21 cellular contexts compared by ENCODE assay signal in genomic region chr12:131735153-131735456, GRCh38.
"Had no signal": no experiment of that assay in that cellular context is flagged by ENCODE, and none has a peak within 500 bp of the region (broad histone marks: within the 10 kb centered on the region; RNA-seq: fewer than 3 reads in every experiment).

No MANE protein-coding gene starts in this region.

- H3K4me3 ChIP-seq: esophagus squamous epithelium, gastroesophageal sphincter, left ventricle myocardium inferior, lung, neural progenitor cell, ovary, tibial nerve had no signal

- H3K9me3 Mint-ChIP-seq: effector memory CD8-positive, alpha-beta T cell; natural killer cell treated with Interleukin-12 subunit alpha and Interleukin-12 subunit beta and Interleukin-15 and Interleukin-18, amount 100 ng/mL, for 72 hours; neural progenitor cell; stimulated activated memory B cell treated with anti-CD40 and anti-IgM and Interleukin-4, amounts not matched to agents 10 μg/mL and 1 μg/mL and 100 μg/mL, for 72 hours; stimulated activated naive CD8-positive, alpha-beta T cell treated with anti-CD3 and anti-CD28 coated beads, Interleukin-15, Interleukin-2, amounts not matched to agents 100 ng/mL and 50 ng/mL, for 24 hours had no signal

- H3K27ac Mint-ChIP-seq: effector memory CD8-positive, alpha-beta T cell; neural progenitor cell; progenitor cell of endocrine pancreas; stimulated activated memory B cell treated with anti-CD40 and anti-IgM and Interleukin-4, amounts not matched to agents 10 μg/mL and 1 μg/mL and 100 μg/mL, for 72 hours; stimulated activated naive CD8-positive, alpha-beta T cell treated with anti-CD3 and anti-CD28 coated beads, Interleukin-15, Interleukin-2, amounts not matched to agents 100 ng/mL and 50 ng/mL, for 24 hours had no signal

- ATAC-seq: effector memory CD8-positive, alpha-beta T cell; gastroesophageal sphincter; left cardiac atrium; right cardiac atrium; stimulated activated memory B cell treated with anti-CD40 and anti-IgM and Interleukin-4, amounts not matched to agents 10 μg/mL and 1 μg/mL and 100 μg/mL, for 72 hours had no signal

- H3K36me3 ChIP-seq: neural progenitor cell, ovary had no signal

- H3K27me3 Mint-ChIP-seq: effector memory CD8-positive, alpha-beta T cell; natural killer cell treated with Interleukin-12 subunit alpha and Interleukin-12 subunit beta and Interleukin-15 and Interleukin-18, amount 100 ng/mL, for 72 hours; progenitor cell of endocrine pancreas; stimulated activated memory B cell treated with anti-CD40 and anti-IgM and Interleukin-4, amounts not matched to agents 10 μg/mL and 1 μg/mL and 100 μg/mL, for 72 hours; stimulated activated naive CD8-positive, alpha-beta T cell treated with anti-CD3 and anti-CD28 coated beads, Interleukin-15, Interleukin-2, amounts not matched to agents 100 ng/mL and 50 ng/mL, for 24 hours had no signal

- DNase-seq: effector memory CD8-positive, alpha-beta T cell; esophagus squamous epithelium; foreskin fibroblast; glutamatergic neuron; kidney; left cardiac atrium; left ventricle myocardium inferior; mesenchymal stem cell; midbrain; ovary; right cardiac atrium; small intestine; stimulated activated CD4-positive, alpha-beta T cell treated with anti-CD3 and anti-CD28 coated beads, Interleukin-4, amount 100 ng/mL, for 1 hour had no signal

- H3K27ac ChIP-seq: esophagus squamous epithelium, gastroesophageal sphincter, left ventricle myocardium inferior, neural progenitor cell, ovary, tibial nerve had no signal

- H3K4me2 ChIP-seq: neural progenitor cell had no signal

- H3K9ac ChIP-seq: neural progenitor cell had no signal

- H3K4me1 Mint-ChIP-seq: neural progenitor cell; stimulated activated memory B cell treated with anti-CD40 and anti-IgM and Interleukin-4, amounts not matched to agents 10 μg/mL and 1 μg/mL and 100 μg/mL, for 72 hours had no signal

- H2AFZ ChIP-seq: neural progenitor cell had no signal

- H3K9me3 ChIP-seq: esophagus squamous epithelium, gastroesophageal sphincter, left ventricle myocardium inferior, ovary, tibial nerve had no signal

- H3K27me3 ChIP-seq: esophagus squamous epithelium, gastroesophageal sphincter, neural progenitor cell, ovary, tibial nerve had no signal

- H3K4me3 Mint-ChIP-seq: effector memory CD8-positive, alpha-beta T cell; natural killer cell treated with Interleukin-12 subunit alpha and Interleukin-12 subunit beta and Interleukin-15 and Interleukin-18, amount 100 ng/mL, for 72 hours; neural progenitor cell; stimulated activated memory B cell treated with anti-CD40 and anti-IgM and Interleukin-4, amounts not matched to agents 10 μg/mL and 1 μg/mL and 100 μg/mL, for 72 hours; stimulated activated naive CD8-positive, alpha-beta T cell treated with anti-CD3 and anti-CD28 coated beads, Interleukin-15, Interleukin-2, amounts not matched to agents 100 ng/mL and 50 ng/mL, for 24 hours had no signal
